In genomic region chr15:78131295-78132021, GRCh38 we compare ENCODE assay signal across 8 cellular contexts. TPM values are rescaled to one million over a fixed set of nuclear protein-coding genes. Genes with fewer than 3 reads are reported as not detected.
DNase-seq lines count a peak whose midpoint lies in the region; ATAC-seq and TF ChIP-seq lines count a peak whose summit lies in the region.

Gene CIB2, minus strand, starts transcription at chr15:78131445. Its CDS starts 230 bp downstream, at chr15:78131215.

- peaks cover 36% of the 10 kb centered on the region for H3K4me1 Mint-ChIP-seq in Calu3 (ENCODE audit: low read depth, unreplicated experiment)
- H3K4me1 Mint-ChIP-seq in neural progenitor cell, result peaks cover 27% of the 10 kb centered on the region

- H3K4me3 Mint-ChIP-seq in Calu3 (ENCODE audit: low read depth, unreplicated experiment) (peak within 1 kb of the TSS; percentile 75), neural progenitor cell (peak within 1 kb of the TSS; percentile 92)

- peak within 1 kb of the TSS; percentile 76 for H3K4me2 ChIP-seq in IMR-90 (ENCODE audit: low read depth, low read length)
- peak within 1 kb of the TSS; percentile 87 for H3K4me2 ChIP-seq in neural progenitor cell

- CTCF ChIA-PET in Calu3 (lab: Charles Lee) (interaction anchor here (0.6 to 2.1 kb wide), 8 partner anchors 16 to 121 kb away, joined by 3 to 10 read pairs (median 4); no protein-coding TSS in a partner anchor), IMR-90 (lab: Yijun Ruan, JAX) (interaction anchor here (0.9 to 1.8 kb wide), 4 partner anchors 8 to 173 kb away, joined by 3 read pairs; no protein-coding TSS in a partner anchor)

- peak within 1 kb of the TSS; percentile 78 for H3K18ac ChIP-seq in IMR-90 (ENCODE audit: low read depth, low read length)

- H2BK20ac ChIP-seq in IMR-90 (ENCODE audit: low read depth, low read length), result peak within 1 kb of the TSS; percentile 20; the same call in 1 of the 2 replicates

- peak within 1 kb of the TSS; percentile 79 to 84 for H4K8ac ChIP-seq in IMR-90 (ENCODE audit: low read depth in 2 of 2, low read length in 2 of 2)

- peak; percentile 90 for DNase-seq in Calu3
- DNase-seq in IMR-90, result peak; percentile 41
- DNase-seq in RWPE2 (ENCODE audit: low spot score), result peak; percentile 68
- DNase-seq in activated gamma-delta T cell treated with Interleukin-2 at 50 U/mL for 16 hours, result peak; percentile 71
- peak in 1 of 2 donors; percentile 6 for DNase-seq in foreskin keratinocyte
- DNase-seq in neural progenitor cell (ENCODE audit: low spot score), result peak; percentile 95

- TF ChIP-seq RAD21 in IMR-90 (IDR thresholded peaks at IDR 0.05; ENCODE audit: low read length), result peak; percentile 56

- H3K27me3 Mint-ChIP-seq in Calu3 (ENCODE audit: unreplicated experiment) (no peaks in the 10 kb centered on the region), neural progenitor cell (ENCODE audit: insufficient read depth, low read depth) (peaks cover 2% of the 10 kb centered on the region)

- peak; percentile 69 for ATAC-seq in GM21367 (IDR thresholded peaks at IDR 0.05; ENCODE audit: unreplicated experiment)
- peak; percentile 96 for ATAC-seq in IMR-90 (ENCODE audit: low read depth)
- peak; percentile 49 for ATAC-seq in RWPE2 (ENCODE audit: low read depth)
- ATAC-seq in foreskin keratinocyte, result peak; percentile 61

- H2AFZ ChIP-seq in IMR-90 (replicated peaks; ENCODE audit: low read length, poor library complexity) (peak within 1 kb of the TSS; percentile 96), neural progenitor cell (replicated peaks) (peak within 1 kb of the TSS; percentile 95)

- TSS peak; percentile 62 for BruUV-seq in Calu3 (replicated peaks; lab: Mats Ljungman, UMichigan)
- BruUV-seq in IMR-90 (replicated peaks; lab: Mats Ljungman, UMichigan), result no TSS peak

- H4K91ac ChIP-seq in IMR-90 (ENCODE audit: insufficient read depth, low read depth, low read length), result peak within 1 kb of the TSS; percentile 39

- H3K9me1 ChIP-seq in IMR-90 (ENCODE audit: insufficient read depth, low read length), result peaks cover 3% of the 10 kb centered on the region

- H3K36me3 ChIP-seq in IMR-90 (ENCODE audit: control insufficient read depth, insufficient read depth, low read length), result no peaks in the 10 kb centered on the region
- no peaks in the 10 kb centered on the region for H3K36me3 ChIP-seq in RWPE2 (ENCODE audit: low read depth)
- H3K36me3 ChIP-seq in neural progenitor cell, result no peaks in the 10 kb centered on the region
- H3K36me3 ChIP-seq in subcutaneous abdominal adipose tissue (ENCODE audit: control insufficient read depth in 5 of 5, insufficient read depth in 5 of 5, low read length in 5 of 5), result no peaks in the 10 kb centered on the region

- H2BK15ac ChIP-seq in IMR-90 (ENCODE audit: low read depth, low read length), result peak within 1 kb of the TSS; percentile 3; the same call in 1 of the 3 replicates

- H4K20me1 ChIP-seq in IMR-90 (ENCODE audit: insufficient read depth, low read length) (0 out of 2 replicates have a peak, but pooled peaks cover 6% of the 10 kb centered on the region), neural progenitor cell (ENCODE audit: low read depth) (no peaks in the 10 kb centered on the region)

- dilution Hi-C loops in IMR-90 (cut with HindIII; ENCODE audit: low sequenced_read_pairs, unreplicated experiment), result no loop called here

- H3K27me3 ChIP-seq in IMR-90 (ENCODE audit: control insufficient read depth, insufficient read depth, low read length) (no peaks in the 10 kb centered on the region), RWPE2 (ENCODE audit: insufficient read depth, poor library complexity, severe bottlenecking) (no peaks in the 10 kb centered on the region), foreskin keratinocyte (no peaks in the 10 kb centered on the region), neural progenitor cell (no peaks in the 10 kb centered on the region), subcutaneous abdominal adipose tissue (ENCODE audit: control insufficient read depth in 5 of 5, insufficient read depth in 4 of 5, low read length in 5 of 5) (no peaks in the 10 kb centered on the region)

- H3K27ac Mint-ChIP-seq in Calu3 (ENCODE audit: unreplicated experiment) (peak within 1 kb of the TSS; percentile 76), neural progenitor cell (peak within 1 kb of the TSS; percentile 93)

- peak within 1 kb of the TSS; percentile 82 for H3K9ac ChIP-seq in IMR-90 (ENCODE audit: low read depth, low read length)
- H3K9ac ChIP-seq in neural progenitor cell, result peak within 1 kb of the TSS; percentile 23
- peak within 1 kb of the TSS; percentile 72 to 93 (median 81) for H3K9ac ChIP-seq in subcutaneous abdominal adipose tissue (ENCODE audit: low read length in 5 of 5)

- H3K9me3 ChIP-seq in IMR-90 (ENCODE audit: control insufficient read depth, insufficient read depth, low read length) (no peaks in the 10 kb centered on the region), RWPE2 (ENCODE audit: severe bottlenecking) (no peaks in the 10 kb centered on the region), neural progenitor cell (ENCODE audit: low read depth) (no peaks in the 10 kb centered on the region), subcutaneous abdominal adipose tissue (ENCODE audit: control insufficient read depth in 5 of 5, low read length in 5 of 5) (no peaks in the 10 kb centered on the region)

- H3K9me3 Mint-ChIP-seq in Calu3 (ENCODE audit: low read depth, unreplicated experiment), result no peaks in the 10 kb centered on the region
- H3K9me3 Mint-ChIP-seq in neural progenitor cell, result no peaks in the 10 kb centered on the region

- H2AK9ac ChIP-seq in IMR-90 (replicated peaks; ENCODE audit: low read depth, low read length, poor library complexity), result peak within 1 kb of the TSS; percentile 63

- H3K4me1 ChIP-seq in IMR-90 (ENCODE audit: control insufficient read depth, insufficient read depth, low read length), result peaks cover 4% of the 10 kb centered on the region
- peaks cover 26% of the 10 kb centered on the region for H3K4me1 ChIP-seq in RWPE2 (ENCODE audit: insufficient read depth, poor library complexity, severe bottlenecking)
- peaks cover 20% of the 10 kb centered on the region for H3K4me1 ChIP-seq in foreskin keratinocyte
- peaks cover 12% of the 10 kb centered on the region for H3K4me1 ChIP-seq in neural progenitor cell
- peaks cover 2 to 26% (median 16%) of the 10 kb centered on the region in 5 donors for H3K4me1 ChIP-seq in subcutaneous abdominal adipose tissue (ENCODE audit: control insufficient read depth in 5 of 5, insufficient read depth in 5 of 5, low read length in 5 of 5)

- H3K79me2 ChIP-seq in neural progenitor cell (ENCODE audit: low read depth), result no peaks in the 10 kb centered on the region

- H3K36me3 Mint-ChIP-seq in Calu3 (ENCODE audit: insufficient read depth, unreplicated experiment) (peaks cover 28% of the 10 kb centered on the region), neural progenitor cell (no peaks in the 10 kb centered on the region)

- no peaks in the 10 kb centered on the region for H3K79me1 ChIP-seq in IMR-90 (ENCODE audit: low read depth in 1 of 2, low read length in 2 of 2)

- peak within 1 kb of the TSS; percentile 39 for H3K14ac ChIP-seq in IMR-90 (replicated peaks; ENCODE audit: low read depth, low read length)

- H3K4ac ChIP-seq in IMR-90 (ENCODE audit: low read depth, low read length), result peak within 1 kb of the TSS; percentile 87

- intact Hi-C loops in Calu3 (cut with micrococcal nuclease; ENCODE audit: unreplicated experiment) (loop anchor here (5.0 kb wide), 2 partner anchors 46 to 111 kb away; no protein-coding TSS in a partner anchor), IMR-90 (cut with micrococcal nuclease) (loop anchor here (5.0 kb wide), 1 partner anchor 111 kb away; no protein-coding TSS in a partner anchor)

- H3K27ac ChIP-seq in IMR-90 (ENCODE audit: insufficient read depth, low read length) (peak within 1 kb of the TSS; percentile 38), RWPE2 (ENCODE audit: poor library complexity, severe bottlenecking) (peak within 1 kb of the TSS; percentile 12), foreskin keratinocyte (peak within 1 kb of the TSS; percentile 66), neural progenitor cell (no peak within 1 kb of the TSS), subcutaneous abdominal adipose tissue (ENCODE audit: low read depth, low read length) (peak within 1 kb of the TSS; percentile 83)

- in situ Hi-C loops in IMR-90 (cut with MboI; ENCODE audit: low sequenced_read_pairs), result no loop called here

- POLR2A ChIA-PET in IMR-90 (lab: Charles Lee; ENCODE audit: unreplicated experiment), result no interaction called here

- H3K4me3 ChIP-seq in IMR-90 (ENCODE audit: insufficient read depth, low read depth, low read length) (peak within 1 kb of the TSS; percentile 63), RWPE2 (ENCODE audit: severe bottlenecking) (peak within 1 kb of the TSS; percentile 40), neural progenitor cell (peak within 1 kb of the TSS; percentile 59), subcutaneous abdominal adipose tissue (ENCODE audit: low read depth in 1 of 5, low read length in 5 of 5) (peak within 1 kb of the TSS; percentile 29 to 76 (median 65))

- peak within 1 kb of the TSS; percentile 39; the same call in 1 of the 2 replicates for H2BK120ac ChIP-seq in IMR-90 (ENCODE audit: low read depth, low read length)

- no peak within 1 kb of the TSS; the same call in 1 of the 2 replicates for H2AK5ac ChIP-seq in IMR-90 (ENCODE audit: low read depth, low read length)

- peak within 1 kb of the TSS; percentile 54 for H3K23ac ChIP-seq in IMR-90 (ENCODE audit: low read depth, low read length)

- TF ChIP-seq CTCF in Calu3 (IDR thresholded peaks at IDR 0.05; ENCODE audit: unreplicated experiment) (peak; percentile 88), IMR-90 (conservative IDR thresholded peaks at IDR 0.05; ENCODE audit: low read depth, low read length) (peak; percentile 72), RWPE2 (IDR thresholded peaks at IDR 0.05; ENCODE audit: poor library complexity, severe bottlenecking) (peak; percentile 98), foreskin keratinocyte (conservative IDR thresholded peaks at IDR 0.05) (peak; percentile 89), neural progenitor cell (IDR thresholded peaks at IDR 0.05) (peak; percentile 68)

- WGBS in IMR-90 (ENCODE audit: extremely low coverage in 2 of 2, insufficient read length in 1 of 2), 2 experiments, result 1% methylated on average over 16 of the region's 79 CpGs; no CpG with 5 or more reads in 1 of the 2 experiments

- peak within 1 kb of the TSS; percentile 5; the same call in 1 of the 2 replicates for H3K56ac ChIP-seq in IMR-90 (ENCODE audit: extremely low read depth, insufficient read depth, low read length)

- peak within 1 kb of the TSS; percentile 1 for H2BK5ac ChIP-seq in IMR-90 (ENCODE audit: low read depth, low read length, poor library complexity, severe bottlenecking)

- H3F3A ChIP-seq in neural progenitor cell (ENCODE audit: low read depth), result peaks cover 24% of the 10 kb centered on the region

- H4K5ac ChIP-seq in IMR-90 (ENCODE audit: low read depth, low read length), result peak within 1 kb of the TSS; percentile 61

- TF ChIP-seq POLR2A in IMR-90 (IDR thresholded peaks at IDR 0.05; ENCODE audit: low read depth, low read length), result 0 out of 2 replicates have a peak, but pooled peaks have one; percentile 30

RNA-seq across cellular contexts. Expression of gene CIB2, which starts in this region (rescaled TPM):
- total RNA-seq in Calu3 (2022) (15.1 and 15.7 TPM in 2 replicates), IMR-90 (2012; rRNA removed) (2.2 and 2.5 TPM in 2 replicates), foreskin keratinocyte (13.6 and 17.4 TPM in 2 replicates), neural progenitor cell (ENCODE audit: low replicate concordance) (40.6 and 52.0 TPM in 2 replicates)
- polyA plus RNA-seq in IMR-90 (2012; rRNA removed) (2.4 and 2.8 TPM in 2 replicates), foreskin keratinocyte (18.8 and 25.2 TPM in 2 replicates)
- 2.5 and 3.1 TPM in 2 replicates for polyA plus RNA-seq in IMR-90 (2012; cell fraction: cytosol; rRNA removed)
- 0.83 and 2.3 TPM in 2 replicates for polyA plus RNA-seq in IMR-90 (2012; cell fraction: nucleus; rRNA removed; ENCODE audit: low replicate concordance)

Comparison
In these comparisons a context has a peak if more than half of its experiments do, and no peak if none do; other contexts are left out.
1. H3K9ac ChIP-seq: peak in every context shown above with its lines; median percentile 82 in IMR-90; 81 in subcutaneous abdominal adipose tissue; 23 in neural progenitor cell.